In the genomic region with DNA sequence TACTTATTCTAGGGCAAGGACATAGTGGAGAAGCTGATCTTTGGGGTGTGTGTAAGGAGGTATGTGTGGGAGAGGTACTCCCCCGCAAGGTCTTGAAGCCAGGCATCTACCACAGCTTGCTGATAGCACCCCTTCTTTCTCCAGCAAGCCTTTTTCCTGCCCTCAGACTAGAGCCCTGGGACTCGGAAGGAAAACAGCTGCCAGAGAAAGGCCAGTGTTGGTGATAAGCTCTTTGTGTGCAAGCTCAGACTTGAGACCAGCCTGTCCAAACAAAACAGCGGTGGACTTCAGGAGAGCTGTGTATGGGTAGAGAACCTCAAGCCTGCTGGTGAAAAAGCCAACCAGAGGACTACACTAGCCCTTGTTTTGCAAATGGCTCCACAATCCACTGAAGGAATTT, we compare ENCODE assay signal across 12 cellular contexts.
DNase-seq lines count a peak whose midpoint lies in the region; ATAC-seq, FAIRE-seq and TF ChIP-seq lines count a peak whose summit lies in the region.
"Had no signal": no experiment of that assay in that cellular context is flagged by ENCODE, and none has a peak within 500 bp of the region (broad histone marks: within the 10 kb centered on the region; RNA-seq: fewer than 3 reads in every experiment).

No MANE protein-coding gene starts in this region.

- H2AK5ac ChIP-seq in mesendoderm (ENCODE audit: low read length), result no peak overlapping the region

- TF ChIP-seq POLR2A in K562 (conservative IDR thresholded peaks at IDR 0.05), result no peak

- no peak overlapping the region for H4K5ac ChIP-seq in mesendoderm (ENCODE audit: low read length)

- H3K9ac ChIP-seq in K562 (ENCODE audit: insufficient read depth in 1 of 2, low read depth in 2 of 2, low read length in 2 of 2) (peak overlapping the region in 1 of 2 experiments; percentile 6; a peak in 1 of 4 replicates), mesendoderm (ENCODE audit: low read length) (peak overlapping the region; percentile 14)

- no peak overlapping the region for H3K4me3 ChIP-seq in K562
- H3K4me3 ChIP-seq in mesendoderm (ENCODE audit: low read length), result no peak overlapping the region

- CTCF ChIA-PET in K562 (lab: Yijun Ruan, JAX; ENCODE audit: low intra/inter-chr PET ratio), result interaction anchor here (0.9 kb wide), 1 partner anchor 44 kb away, joined by 3 read pairs; no protein-coding TSS in a partner anchor

- no peaks in the 10 kb centered on the region for H3K79me1 ChIP-seq in mesendoderm (ENCODE audit: low read length)

- H2AFZ ChIP-seq in K562 (ENCODE audit: low read depth, low read length), result peak overlapping the region; percentile 36; the same call in 1 of the 2 replicates

- no peaks in the 10 kb centered on the region for H3K79me2 ChIP-seq in K562 (ENCODE audit: control insufficient read depth, insufficient read depth, low read length)
- no peaks in the 10 kb centered on the region for H3K79me2 ChIP-seq in mesendoderm (ENCODE audit: control insufficient read depth, insufficient read depth, low read length)

- no peak for TF ChIP-seq CTCF in K562 (IDR thresholded peaks at IDR 0.05 in 2 of 3, conservative IDR thresholded peaks at IDR 0.05 in 1 of 3; ENCODE audit: insufficient read depth in 2 of 3, low read depth in 1 of 3, low read length in 3 of 3)

- DNase-seq in left cardiac atrium (peak; percentile 48), cardiac septum (ENCODE audit: low spot score) (no peak), K562 (ENCODE audit: extremely low read depth in 1 of 4, low spot score in 3 of 4) (peak; percentile 18 to 65 (median 44)), mesendoderm (peak; percentile 41), D341Med (ENCODE audit: low spot score) (no peak), GM03348 (ENCODE audit: low spot score) (no peak)
- no peak for DNase-seq in activated CD8-positive, alpha-beta memory T cell treated with anti-CD3 and anti-CD28 coated beads for 24 hours
- DNase-seq: activated CD4-positive, CD25-positive, alpha-beta regulatory T cell; cortex of kidney; GF-D8 had no signal

- no peak for TF ChIP-seq RAD21 in K562 (CRISPR knock-in tag; conservative IDR thresholded peaks at IDR 0.05 in 1 of 2, IDR thresholded peaks at IDR 0.05 in 1 of 2)

- no peak for FAIRE-seq in K562 (lab: Jason Lieb, UNC)
- FAIRE-seq: GM19239 had no signal

- H3K27ac ChIP-seq in K562 (ENCODE audit: extremely low read depth, low read depth, low read length), result no peak overlapping the region
- H3K27ac ChIP-seq in mesendoderm (ENCODE audit: low read depth, low read length), result no peak overlapping the region

- no peaks in the 10 kb centered on the region for H4K20me1 ChIP-seq in K562 (replicated peaks; ENCODE audit: control insufficient read depth, insufficient read depth, low read length)

- H3K27me3 ChIP-seq in K562 (ENCODE audit: control insufficient read depth in 2 of 2, insufficient read depth in 2 of 2, low read length in 2 of 2) (no peaks in the 10 kb centered on the region; a peak in 1 of 5 replicates), mesendoderm (ENCODE audit: insufficient read depth, low read length, poor library complexity) (no peaks in the 10 kb centered on the region)

- peak overlapping the region; percentile 68 for H3K56ac ChIP-seq in mesendoderm (ENCODE audit: low read length)

- H3K23ac ChIP-seq in mesendoderm (ENCODE audit: low read length), result no peak overlapping the region

- H3K4ac ChIP-seq in mesendoderm (ENCODE audit: low read depth, low read length), result no peak overlapping the region

- H4K8ac ChIP-seq in mesendoderm (ENCODE audit: low read depth, low read length), result no peak overlapping the region

- H2BK120ac ChIP-seq in mesendoderm (ENCODE audit: low read depth, low read length), result no peak overlapping the region

- no peak overlapping the region for H2BK15ac ChIP-seq in mesendoderm (replicated peaks; ENCODE audit: low read depth)

- H3K9me3 ChIP-seq in K562 (replicated peaks; ENCODE audit: control insufficient read depth, insufficient read depth, low read depth, low read length), result no peaks in the 10 kb centered on the region

- H2BK5ac ChIP-seq in mesendoderm (ENCODE audit: low read length), result peak overlapping the region; percentile 71

- intact Hi-C loops in left cardiac atrium (cut with DNase I), result loop anchor here (5.0 to 10.0 kb wide), 4 partner anchors 1065 to 1975 kb away; no protein-coding TSS in a partner anchor
- intact Hi-C loops in cardiac septum (cut with DNase I), result loop anchor here (2.0 to 10.0 kb wide), 5 partner anchors 195 to 1975 kb away; no protein-coding TSS in a partner anchor
- intact Hi-C loops in K562 (cut with micrococcal nuclease), result loop anchor here (1.0 to 5.0 kb wide), 5 partner anchors 88 to 1977 kb away; no protein-coding TSS in a partner anchor

- in situ Hi-C loops in K562 (cut with MboI), result loop anchor here (10.0 kb wide), 1 partner anchor 1975 kb away; no protein-coding TSS in a partner anchor

- POLR2A ChIA-PET in K562 (lab: Yijun Ruan, JAX), result interaction anchor here (0.5 to 1.5 kb wide), 4 partner anchors 10 to 54 kb away, joined by 3 to 4 read pairs (median 3); no protein-coding TSS in a partner anchor

- no peaks in the 10 kb centered on the region for H3K36me3 ChIP-seq in K562 (ENCODE audit: control insufficient read depth, insufficient read depth, low read length)
- no peaks in the 10 kb centered on the region for H3K36me3 ChIP-seq in mesendoderm (ENCODE audit: control insufficient read depth, insufficient read depth, low read length)

- no peak overlapping the region for H3K18ac ChIP-seq in mesendoderm (ENCODE audit: low read length)

- no peaks in the 10 kb centered on the region for H3K9me1 ChIP-seq in K562 (ENCODE audit: control insufficient read depth, insufficient read depth, low read length)

- 4% methylated on average over 3 of the region's 3 CpGs for WGBS in K562 (ENCODE audit: insufficient coverage, low coverage, missing lambda C conversion rate)
- WGBS in mesendoderm (ENCODE audit: extremely low coverage, insufficient coverage, low lambda C conversion rate), result no CpG with 5 or more reads among the region's 3 CpGs

- BruUV-seq in K562 (replicated peaks; lab: Mats Ljungman, UMichigan), result no TSS peak

- ATAC-seq in left cardiac atrium (peak; percentile 69 to 78), K562 (peak; percentile 79), GM18511 (IDR thresholded peaks at IDR 0.05; ENCODE audit: unreplicated experiment) (no peak)

- H3K4me2 ChIP-seq in K562 (ENCODE audit: insufficient read depth, low read length), result peak overlapping the region; percentile 45
- no peak overlapping the region for H3K4me2 ChIP-seq in mesendoderm (ENCODE audit: low read length)

- no peak for TF ChIP-seq EP300 in K562 (IDR thresholded peaks at IDR 0.05; ENCODE audit: low read length)

- H3K4me1 ChIP-seq in K562 (replicated peaks in 1 of 2; ENCODE audit: control insufficient read depth in 2 of 2, insufficient read depth in 2 of 2, low read length in 2 of 2), result peaks cover 0 to 4% of the 10 kb centered on the region in 2 experiments; a peak in 3 of 5 replicates
- H3K4me1 ChIP-seq in mesendoderm (ENCODE audit: control insufficient read depth, low read depth, low read length), result peaks cover 7% of the 10 kb centered on the region

TF ChIP-seq in K562, 482 proteins besides CTCF, POLR2A, EP300 and RAD21:
- no peak for TF ChIP-seq SIN3B (IDR thresholded peaks at IDR 0.05; ENCODE audit: low read depth)
- TF ChIP-seq ZNF699 (CRISPR knock-in tag; IDR thresholded peaks at IDR 0.05; ENCODE audit: insufficient replicate concordance), result no peak
- TF ChIP-seq CBFA2T2 (conservative IDR thresholded peaks at IDR 0.05), result peak; percentile 37
- TF ChIP-seq SMARCA4 (IDR thresholded peaks at IDR 0.05), result no peak
- TF ChIP-seq TCF3 (CRISPR knock-in tag; IDR thresholded peaks at IDR 0.05), result peak; percentile 9; the same call in 1 of the 2 replicates
- 0 out of 2 replicates have a peak, but pooled peaks have one; percentile 23 for TF ChIP-seq ARID1B (IDR thresholded peaks at IDR 0.05)
- no peak for TF ChIP-seq DPF2 (IDR thresholded peaks at IDR 0.05)
- TF ChIP-seq RBM15 (IDR thresholded peaks at IDR 0.05; ENCODE audit: insufficient read depth, low read length), result no peak
- TF ChIP-seq ZNF239 (CRISPR knock-in tag; IDR thresholded peaks at IDR 0.05), result no peak
- TF ChIP-seq CBFA2T3 (IDR thresholded peaks at IDR 0.05), result peak; percentile 57
- TF ChIP-seq, protein P1, sequence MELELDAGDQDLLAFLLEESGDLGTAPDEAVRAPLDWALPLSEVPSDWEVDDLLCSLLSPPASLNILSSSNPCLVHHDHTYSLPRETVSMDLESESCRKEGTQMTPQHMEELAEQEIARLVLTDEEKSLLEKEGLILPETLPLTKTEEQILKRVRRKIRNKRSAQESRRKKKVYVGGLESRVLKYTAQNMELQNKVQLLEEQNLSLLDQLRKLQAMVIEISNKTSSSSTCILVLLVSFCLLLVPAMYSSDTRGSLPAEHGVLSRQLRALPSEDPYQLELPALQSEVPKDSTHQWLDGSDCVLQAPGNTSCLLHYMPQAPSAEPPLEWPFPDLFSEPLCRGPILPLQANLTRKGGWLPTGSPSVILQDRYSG (tag; conservative IDR thresholded peaks at IDR 0.05; ENCODE audit: low read depth), result no peak
- TF ChIP-seq HNRNPL (IDR thresholded peaks at IDR 0.05; ENCODE audit: low read depth, low read length), result no peak
- TF ChIP-seq ZNF232 (CRISPR knock-in tag; IDR thresholded peaks at IDR 0.05), result no peak
- TF ChIP-seq U2AF1 (optimal IDR thresholded peaks at IDR 0.05; ENCODE audit: low read depth, low read length), result no peak
- no peak for TF ChIP-seq MAFK (IDR thresholded peaks at IDR 0.05; ENCODE audit: low read length)
- no peak for TF ChIP-seq SRSF1 (IDR thresholded peaks at IDR 0.05; ENCODE audit: low read depth, low read length)
- peak; percentile 63 for TF ChIP-seq EGR1 (conservative IDR thresholded peaks at IDR 0.05)

Comparison
In these comparisons a context has a peak if more than half of its experiments do, and no peak if none do; other contexts are left out.
1. DNase-seq: peak in left cardiac atrium (single experiment), K562 (4 of 4) and mesendoderm (single experiment); none in cardiac septum (single experiment), D341Med (single experiment), activated CD8-positive, alpha-beta memory T cell treated with anti-CD3 and anti-CD28 coated beads for 24 hours (single experiment) and GM03348 (single experiment).